8 cellular contexts compared by ENCODE assay signal in the genomic region with DNA sequence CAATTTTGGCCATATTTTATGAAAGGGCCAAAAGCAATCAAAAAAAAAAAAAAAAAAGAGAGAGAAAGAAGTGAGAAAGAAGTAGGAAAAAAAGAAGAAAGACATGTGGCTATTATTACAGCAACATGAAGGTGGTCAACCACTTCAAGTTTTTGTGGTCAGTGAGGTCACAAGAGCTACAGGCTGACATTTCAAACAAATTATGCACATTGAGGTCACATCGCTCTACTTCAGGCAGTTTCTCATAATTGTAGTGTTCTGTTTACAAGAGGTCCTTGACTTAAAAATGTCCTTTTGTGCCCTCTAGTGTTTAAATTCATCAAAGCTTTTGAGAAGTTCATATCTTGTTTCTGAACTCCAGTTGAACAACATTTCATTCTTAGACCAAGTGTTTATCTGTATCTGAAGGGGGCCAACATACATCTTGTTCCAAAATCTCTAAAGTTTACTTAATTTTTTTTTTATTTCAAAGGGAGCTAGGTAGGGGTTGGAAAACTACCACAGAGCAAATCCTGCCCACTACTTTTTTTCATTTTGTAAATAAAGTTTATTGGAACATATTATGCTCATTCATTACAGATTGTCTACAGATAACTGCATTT.
A peak's percentile ranks its signal among the peaks of the same experiment; 100 is the strongest.
DNase-seq lines count a peak whose midpoint lies in the region; ATAC-seq, FAIRE-seq and TF ChIP-seq lines count a peak whose summit lies in the region.

No MANE protein-coding gene starts in this region.

- intact Hi-C loops in CD4-positive, alpha-beta memory T cell (cut with micrococcal nuclease), result loop anchor here (1.0 to 5.0 kb wide), 5 partner anchors 192 to 510 kb away; no protein-coding TSS in a partner anchor
- intact Hi-C loops in pancreas (cut with DNase I), result loop anchor here in 2 of 3 donors (10.0 kb wide), 2 partner anchors 294 to 414 kb away; no protein-coding TSS in a partner anchor

- H3K4me1 Mint-ChIP-seq in CD4-positive, alpha-beta memory T cell, result peaks cover 0 to 4% (median 3%) of the 10 kb centered on the region in 4 donors
- no peaks in the 10 kb centered on the region for H3K4me1 Mint-ChIP-seq in T-helper 1 cell treated with Interleukin-12 subunit alpha and Interleukin-12 subunit beta and Interleukin-4 antibody, amounts not matched to agents 30 μg/mL and 1 μg/mL, for 36 hours (ENCODE audit: low read depth)

- 0 to 8% methylated on average over 1 of the region's 1 CpG for WGBS in pancreas, 2 donors

- no peak overlapping the region for H3K27ac Mint-ChIP-seq in CD4-positive, alpha-beta memory T cell
- peak overlapping the region; percentile 33 for H3K27ac Mint-ChIP-seq in T-helper 1 cell treated with Interleukin-12 subunit alpha and Interleukin-12 subunit beta and Interleukin-4 antibody, amounts not matched to agents 30 μg/mL and 1 μg/mL, for 36 hours

- no peak overlapping the region for H3K4me3 ChIP-seq in CD4-positive, alpha-beta memory T cell (ENCODE audit: low read length in 2 of 2)
- H3K4me3 ChIP-seq in pancreas, result no peak overlapping the region

- H3K4me3 Mint-ChIP-seq in CD4-positive, alpha-beta memory T cell, result no peak overlapping the region
- no peak overlapping the region for H3K4me3 Mint-ChIP-seq in T-helper 1 cell treated with Interleukin-12 subunit alpha and Interleukin-12 subunit beta and Interleukin-4 antibody, amounts not matched to agents 30 μg/mL and 1 μg/mL, for 36 hours

- H3K9me3 Mint-ChIP-seq in CD4-positive, alpha-beta memory T cell, result no peaks in the 10 kb centered on the region
- H3K9me3 Mint-ChIP-seq in T-helper 1 cell treated with Interleukin-12 subunit alpha and Interleukin-12 subunit beta and Interleukin-4 antibody, amounts not matched to agents 30 μg/mL and 1 μg/mL, for 36 hours, result no peaks in the 10 kb centered on the region

- no peaks in the 10 kb centered on the region for H3K36me3 ChIP-seq in CD4-positive, alpha-beta memory T cell (ENCODE audit: insufficient read depth, low read length)
- H3K36me3 ChIP-seq in pancreas, result no peaks in the 10 kb centered on the region

- peak in 2 of 4 donors; percentile 33 to 44 for TF ChIP-seq CTCF in pancreas (IDR thresholded peaks at IDR 0.05)

- ATAC-seq in GM18511 (IDR thresholded peaks at IDR 0.05; ENCODE audit: unreplicated experiment), result peak; percentile 99
- peak; percentile 99 for ATAC-seq in HG02884 (IDR thresholded peaks at IDR 0.05; ENCODE audit: unreplicated experiment)
- peak; percentile 81 to 93 (median 92) for ATAC-seq in pancreas

- H3K36me3 Mint-ChIP-seq in CD4-positive, alpha-beta memory T cell, result no peaks in the 10 kb centered on the region
- no peaks in the 10 kb centered on the region for H3K36me3 Mint-ChIP-seq in T-helper 1 cell treated with Interleukin-12 subunit alpha and Interleukin-12 subunit beta and Interleukin-4 antibody, amounts not matched to agents 30 μg/mL and 1 μg/mL, for 36 hours (ENCODE audit: low read depth)

- CTCF ChIA-PET in CD4-positive, alpha-beta memory T cell (lab: Charles Lee; ENCODE audit: partially characterized antibody), result interaction anchor here (0.6 to 2.7 kb wide), 18 partner anchors 8 to 508 kb away, joined by 3 to 58 read pairs (median 5); no protein-coding TSS in a partner anchor

- no peaks in the 10 kb centered on the region for H3K4me1 ChIP-seq in CD4-positive, alpha-beta memory T cell (ENCODE audit: insufficient read depth, low read length)
- H3K4me1 ChIP-seq in pancreas, result peaks cover 0 to 4% (median 4%) of the 10 kb centered on the region in 3 donors

- no peaks in the 10 kb centered on the region for H3K9me3 ChIP-seq in CD4-positive, alpha-beta memory T cell (ENCODE audit: control insufficient read depth in 1 of 2, low read length in 2 of 2)
- no peaks in the 10 kb centered on the region for H3K9me3 ChIP-seq in pancreas

- no peak overlapping the region for H3K27ac ChIP-seq in CD4-positive, alpha-beta memory T cell (ENCODE audit: low read depth, low read length)
- no peak overlapping the region for H3K27ac ChIP-seq in pancreas

- DNase-seq in CD4-positive, alpha-beta memory T cell, result peak in 4 of 5 donors; percentile 27 to 41 (median 34)
- DNase-seq in NCI-H1436 (lab: John Stamatoyannopoulos, UW), result peak; percentile 34
- DNase-seq in fibroblast of peridontal ligament (ENCODE audit: extremely low read depth), result peak; percentile 85
- no peak for DNase-seq in pancreas
- DNase-seq in mesenteric fat pad (ENCODE audit: low spot score), result no peak

- peaks cover 0 to 3% of the 10 kb centered on the region in 2 donors for H3K27me3 Mint-ChIP-seq in CD4-positive, alpha-beta memory T cell
- peaks cover 17% of the 10 kb centered on the region for H3K27me3 Mint-ChIP-seq in T-helper 1 cell treated with Interleukin-12 subunit alpha and Interleukin-12 subunit beta and Interleukin-4 antibody, amounts not matched to agents 30 μg/mL and 1 μg/mL, for 36 hours (ENCODE audit: low read depth)

- POLR2A ChIA-PET in CD4-positive, alpha-beta memory T cell (lab: Charles Lee; ENCODE audit: partially characterized antibody), result interaction anchor here (1.0 kb wide), 1 partner anchor 192 kb away, joined by 3 read pairs; no protein-coding TSS in a partner anchor

- peak; percentile 98 for FAIRE-seq in pancreas (lab: Jason Lieb, UNC)

- H3K27me3 ChIP-seq in CD4-positive, alpha-beta memory T cell (ENCODE audit: insufficient read depth, low read length), result no peaks in the 10 kb centered on the region
- no peaks in the 10 kb centered on the region for H3K27me3 ChIP-seq in pancreas

Comparison
In these comparisons a context has a peak if more than half of its experiments do, and no peak if none do; other contexts are left out.
1. DNase-seq: peak in CD4-positive, alpha-beta memory T cell (4 of 5), NCI-H1436 (single experiment) and fibroblast of peridontal ligament (single experiment); none in pancreas (0 of 6) and mesenteric fat pad (single experiment).
2. Peak in every context shown above with its lines, with median percentiles within 50 percentile points of each other: ATAC-seq.